8 cellular contexts compared by ENCODE assay signal in genomic region chrX:74291964-74292891, GRCh38. TPM values are rescaled to one million over a fixed set of nuclear protein-coding genes. Genes with fewer than 3 reads are reported as not detected.
A peak's percentile ranks its signal among the peaks of the same experiment; 100 is the strongest.
DNase-seq lines count a peak whose midpoint lies in the region; TF ChIP-seq lines count a peak whose summit lies in the region.

No MANE protein-coding gene starts in this region.

- no peaks in the 10 kb centered on the region for H3K9me3 Mint-ChIP-seq in neural crest cell

- H3K4me3 Mint-ChIP-seq in neural crest cell: peak overlapping the region; percentile 96

- H3K36me3 ChIP-seq in stomach: no peaks in the 10 kb centered on the region

- TF ChIP-seq POLR2A in stomach (IDR thresholded peaks at IDR 0.05): no peak

- H3K4me3 ChIP-seq in LNCaP clone FGC (ENCODE audit: low read depth, low read length) (peak overlapping the region; percentile 87), fibroblast of the aortic adventitia (ENCODE audit: low read depth, low read length) (peak overlapping the region; percentile 81), stomach (peak overlapping the region; percentile 54 to 59 (median 56))

- H3K4me1 ChIP-seq in stomach: peaks cover 0 to 15% (median 0%) of the 10 kb centered on the region in 4 donors

- peaks cover 0 to 15% (median 0%) of the 10 kb centered on the region in 4 donors for H3K9me3 ChIP-seq in stomach

- no peak for TF ChIP-seq EP300 in stomach (IDR thresholded peaks at IDR 0.05)

- peaks cover 3% of the 10 kb centered on the region for H3K36me3 Mint-ChIP-seq in neural crest cell (ENCODE audit: low read depth)

- peak overlapping the region; percentile 77 to 91 (median 89) for H3K27ac ChIP-seq in stomach

- intact Hi-C loops in stomach (cut with DNase I; ENCODE audit: low total_unique reads): no loop called here

- 0 to 28% (median 3%) methylated on average over 37 to 45 of the region's 45 CpGs for WGBS in stomach, 5 donors

- H3K27ac Mint-ChIP-seq in neural crest cell (ENCODE audit: unreplicated experiment): peak overlapping the region; percentile 99

- DNase-seq in ELF-1 (ENCODE audit: low read depth, low spot score) (peak; percentile 96), GOT3 (lab: John Stamatoyannopoulos, UW) (peak; percentile 58), LNCaP clone FGC (ENCODE audit: low read depth) (peak; percentile 64), RPMI8226 (peak; percentile 90), fibroblast of the aortic adventitia (ENCODE audit: low read depth) (peak; percentile 89), neural crest cell (ENCODE audit: low read depth, low spot score) (peak; percentile 60), stomach (peak; percentile 86)
- DNase-seq in activated T-helper 9 cell treated with anti-CD3 and anti-CD28 coated beads, Interleukin-2, amount 50 U/mL, for 16 hours (ENCODE audit: low read depth): peak; percentile 74

- H3K27me3 Mint-ChIP-seq in neural crest cell (ENCODE audit: low read depth): no peaks in the 10 kb centered on the region

- peaks cover 21% of the 10 kb centered on the region for H3K4me1 Mint-ChIP-seq in neural crest cell

- TF ChIP-seq CTCF in LNCaP clone FGC (IDR thresholded peaks at IDR 0.05; ENCODE audit: control insufficient read depth, extremely low read depth, insufficient read depth) (peak; percentile 24; the same call in 1 of the 2 replicates), fibroblast of the aortic adventitia (IDR thresholded peaks at IDR 0.05; ENCODE audit: insufficient read depth, low read length) (peak; percentile 21), neural crest cell (conservative IDR thresholded peaks at IDR 0.05) (no peak), stomach (IDR thresholded peaks at IDR 0.05) (peak in 1 of 7 experiments; percentile 21)

- no peaks in the 10 kb centered on the region for H3K27me3 ChIP-seq in stomach

RNA-seq across cellular contexts. Expression of gene ZCCHC13, which starts 11.8 kb away (rescaled TPM):
- total RNA-seq in fibroblast of the aortic adventitia (ENCODE audit: low replicate concordance) (not detected in 2 replicates), neural crest cell (not detected in 2 replicates), stomach (not detected)
- polyA plus RNA-seq in stomach: not detected

Comparison
In these comparisons a context has a peak if more than half of its experiments do, and no peak if none do; other contexts are left out.
1. Peak in every context shown above with its lines: DNase-seq, H3K4me3 ChIP-seq and H3K27ac ChIP-seq.